In genomic region chr13:100458673-100459072, GRCh38 we compare ENCODE assay signal across 16 cellular contexts.
DNase-seq lines count a peak whose midpoint lies in the region; ATAC-seq and FAIRE-seq lines count a peak whose summit lies in the region.
"Had no signal": no experiment of that assay in that cellular context is flagged by ENCODE, and none has a peak within 500 bp of the region (broad histone marks: within the 10 kb centered on the region; RNA-seq: fewer than 3 reads in every experiment).

No MANE protein-coding gene starts in this region.

- H3K27ac ChIP-seq in iPS-20b (ENCODE audit: low read length), result peak overlapping the region; percentile 43
- no peak overlapping the region for H3K27ac ChIP-seq in small intestine (ENCODE audit: low read depth in 1 of 2, low read length in 1 of 2)
- H3K27ac ChIP-seq: 22Rv1, BLaER1, HL-60 had no signal

- H3K36me3 ChIP-seq in iPS-20b (ENCODE audit: insufficient read depth, low read depth, low read length), result no peaks in the 10 kb centered on the region
- H3K36me3 ChIP-seq in small intestine (ENCODE audit: control insufficient read depth in 2 of 2, insufficient read depth in 2 of 2, low read length in 2 of 2), result no peaks in the 10 kb centered on the region
- H3K36me3 ChIP-seq: BLaER1 had no signal

- no peak overlapping the region for H3K4me3 ChIP-seq in iPS-20b (ENCODE audit: low read length)
- no peak overlapping the region for H3K4me3 ChIP-seq in small intestine (ENCODE audit: low read depth in 1 of 2, low read length in 2 of 2)
- H3K4me3 ChIP-seq: BLaER1 had no signal

- H3K27ac Mint-ChIP-seq in naive thymus-derived CD8-positive, alpha-beta T cell, result no peak overlapping the region
- H3K27ac Mint-ChIP-seq: CD8-positive, alpha-beta T cell had no signal

- peaks cover 2 to 7% (median 7%) of the 10 kb centered on the region in 4 donors for H3K4me1 Mint-ChIP-seq in naive thymus-derived CD8-positive, alpha-beta T cell

- H3K9me3 ChIP-seq in iPS-20b (ENCODE audit: insufficient read depth, low read depth, low read length) (no peaks in the 10 kb centered on the region), small intestine (ENCODE audit: control insufficient read depth, low read depth) (no peaks in the 10 kb centered on the region)
- H3K9me3 ChIP-seq: BLaER1 had no signal

- peak; percentile 9 for DNase-seq in NCI-H82 (lab: John Stamatoyannopoulos, UW)
- no peak for DNase-seq in NCI-H82 treated with DMSO at 0.1 percent for 48 hours (lab: John Stamatoyannopoulos, UW; ENCODE audit: unreplicated experiment)
- peak; percentile 39 for DNase-seq in small intestine
- no peak for DNase-seq in dermis blood vessel endothelial cell
- no peak for DNase-seq in naive thymus-derived CD8-positive, alpha-beta T cell
- DNase-seq: Calu3; CD8-positive, alpha-beta T cell; DMS79 treated with DMSO at 0.1 percent for 48 hours; GF-D8; HCEC 1CT had no signal

- H3K27me3 ChIP-seq in iPS-20b (ENCODE audit: insufficient read depth, low read length) (no peaks in the 10 kb centered on the region), small intestine (ENCODE audit: control insufficient read depth in 2 of 2, insufficient read depth in 2 of 2, low read length in 2 of 2) (no peaks in the 10 kb centered on the region)
- H3K27me3 ChIP-seq: BLaER1 had no signal

- peaks cover 0 to 10% (median 3%) of the 10 kb centered on the region in 9 donors for H3K9me3 Mint-ChIP-seq in naive thymus-derived CD8-positive, alpha-beta T cell

- H3K4me3 Mint-ChIP-seq in naive thymus-derived CD8-positive, alpha-beta T cell, result no peak overlapping the region
- H3K4me3 Mint-ChIP-seq: CD8-positive, alpha-beta T cell had no signal

- no peak for ATAC-seq in GM19395 (IDR thresholded peaks at IDR 0.05; ENCODE audit: unreplicated experiment)
- no peak for ATAC-seq in naive thymus-derived CD8-positive, alpha-beta T cell
- ATAC-seq: CD8-positive, alpha-beta T cell had no signal

- H3K27me3 Mint-ChIP-seq in naive thymus-derived CD8-positive, alpha-beta T cell, result no peaks in the 10 kb centered on the region

- H3K9ac ChIP-seq in iPS-20b (ENCODE audit: low read depth, low read length), result no peak overlapping the region
- H3K9ac ChIP-seq: BLaER1 had no signal

- 52 to 82% (median 57%) methylated on average over 4 of the region's 4 CpGs for WGBS in small intestine, 3 donors

- FAIRE-seq in small intestine (lab: Jason Lieb, UNC), result no peak
- FAIRE-seq: H1 had no signal

- H3K4me1 ChIP-seq in iPS-20b (ENCODE audit: insufficient read depth, low read length) (peaks cover 10% of the 10 kb centered on the region; the same call in 1 of the 2 replicates), small intestine (ENCODE audit: control insufficient read depth in 2 of 2, insufficient read depth in 1 of 2, low read depth in 1 of 2, low read length in 1 of 2) (no peaks in the 10 kb centered on the region)

- POLR2A ChIA-PET in naive thymus-derived CD8-positive, alpha-beta T cell (lab: Charles Lee), result no interaction called here

- peaks cover 13 to 18% (median 15%) of the 10 kb centered on the region in 3 donors for H3K36me3 Mint-ChIP-seq in naive thymus-derived CD8-positive, alpha-beta T cell

Comparison
In these comparisons a context has a peak if more than half of its experiments do, and no peak if none do; other contexts are left out.
1. DNase-seq: peak in NCI-H82 (single experiment) and small intestine (single experiment); none in NCI-H82 treated with DMSO at 0.1 percent for 48 hours (single experiment), dermis blood vessel endothelial cell (single experiment) and naive thymus-derived CD8-positive, alpha-beta T cell (0 of 10).